Comparison of ENCODE assay signal across 1 cellular context in the genomic region with DNA sequence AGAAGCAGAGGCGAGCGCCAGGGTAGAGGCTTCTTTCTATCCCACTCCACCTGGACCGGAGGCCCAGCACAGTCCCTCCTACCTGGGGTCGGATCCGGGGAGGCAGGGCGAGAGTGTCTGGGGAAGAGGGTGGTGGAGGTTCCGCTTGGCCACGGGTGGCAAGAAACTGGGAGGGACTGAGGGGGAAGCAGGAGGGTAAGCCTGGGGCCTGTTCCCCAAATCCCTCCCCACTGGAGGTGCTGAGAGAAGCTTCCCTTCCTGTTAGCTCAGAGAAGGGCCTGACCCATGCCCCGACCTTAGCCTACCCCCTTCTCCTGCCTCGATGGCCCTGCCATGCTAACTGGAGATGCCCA.
TF ChIP-seq lines count a peak whose summit lies in the region.

No MANE protein-coding gene starts in this region.

TF ChIP-seq in WTC11, 78 proteins besides CTCF, POLR2A, EP300 and RAD21:
- TF ChIP-seq, protein P1, sequence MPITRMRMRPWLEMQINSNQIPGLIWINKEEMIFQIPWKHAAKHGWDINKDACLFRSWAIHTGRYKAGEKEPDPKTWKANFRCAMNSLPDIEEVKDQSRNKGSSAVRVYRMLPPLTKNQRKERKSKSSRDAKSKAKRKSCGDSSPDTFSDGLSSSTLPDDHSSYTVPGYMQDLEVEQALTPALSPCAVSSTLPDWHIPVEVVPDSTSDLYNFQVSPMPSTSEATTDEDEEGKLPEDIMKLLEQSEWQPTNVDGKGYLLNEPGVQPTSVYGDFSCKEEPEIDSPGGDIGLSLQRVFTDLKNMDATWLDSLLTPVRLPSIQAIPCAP (CRISPR knock-in tag; IDR thresholded peaks at IDR 0.05) = no peak
- TF ChIP-seq KAT7 (CRISPR knock-in tag; IDR thresholded peaks at IDR 0.05; ENCODE audit: borderline replicate concordance) = 0 out of 2 replicates have a peak, but pooled peaks have one; percentile 6
TF ChIP-seq in WTC11: peak in this region for 1.
